Comparison of ENCODE assay signal across 27 cellular contexts in genomic region chrY:8128578-8128977, GRCh38.
"Had no signal": no experiment of that assay in that cellular context is flagged by ENCODE, and none has a peak within 500 bp of the region (broad histone marks: within the 10 kb centered on the region; RNA-seq: fewer than 3 reads in every experiment).

No MANE protein-coding gene starts in this region.

- H3K4me1 ChIP-seq: stomach, suprapubic skin, testis, thyroid gland, tibial artery, tibial nerve, transverse colon, upper lobe of left lung, upper lobe of right lung, uterus, vagina had no signal

- H3K4me3 ChIP-seq: stomach, suprapubic skin, testis, thoracic aorta, thyroid gland, tibial artery, tibial nerve, transverse colon, upper lobe of left lung, upper lobe of right lung, uterus, vagina had no signal

- H3K27ac ChIP-seq: stomach, suprapubic skin, testis, thoracic aorta, thyroid gland, tibial artery, tibial nerve, transverse colon, upper lobe of left lung, upper lobe of right lung, uterus, vagina had no signal

- H3K27ac Mint-ChIP-seq: stimulated activated effector memory CD8-positive, alpha-beta T cell treated with anti-CD3 and anti-CD28 coated beads, Interleukin-12 subunit alpha, Interleukin-12 subunit beta, amount 100 ng/mL, for 72 hours; stimulated activated memory B cell treated with anti-CD40 and anti-IgM and Interleukin-4, amounts not matched to agents 10 μg/mL and 1 μg/mL and 100 μg/mL, for 72 hours; stimulated activated naive B cell treated with anti-CD40 and anti-IgM and Interleukin-4, amounts not matched to agents 10 μg/mL and 1 μg/mL and 100 μg/mL, for 72 hours; stimulated activated naive CD8-positive, alpha-beta T cell treated with anti-CD3 and anti-CD28 coated beads, Interleukin-15, amount 100 ng/mL, for 72 hours; stimulated activated naive CD8-positive, alpha-beta T cell treated with anti-CD3 and anti-CD28 coated beads, Interleukin-15, Interleukin-2, amounts not matched to agents 100 ng/mL and 50 ng/mL, for 24 hours; type B pancreatic cell had no signal

- H3K27me3 Mint-ChIP-seq: stimulated activated memory B cell treated with anti-CD40 and anti-IgM and Interleukin-4, amounts not matched to agents 10 μg/mL and 1 μg/mL and 100 μg/mL, for 72 hours; stimulated activated naive B cell treated with anti-CD40 and anti-IgM and Interleukin-4, amounts not matched to agents 10 μg/mL and 1 μg/mL and 100 μg/mL, for 72 hours; stimulated activated naive CD8-positive, alpha-beta T cell treated with anti-CD3 and anti-CD28 coated beads, Interleukin-15, amount 100 ng/mL, for 72 hours; stimulated activated naive CD8-positive, alpha-beta T cell treated with anti-CD3 and anti-CD28 coated beads, Interleukin-15, Interleukin-2, amounts not matched to agents 100 ng/mL and 50 ng/mL, for 24 hours; type B pancreatic cell had no signal

- H3K9me3 ChIP-seq: stomach, suprapubic skin, testis, thoracic aorta, thyroid gland, tibial artery, tibial nerve, transverse colon, upper lobe of left lung, upper lobe of right lung, uterus, vagina had no signal

- H3K4me3 Mint-ChIP-seq: stimulated activated effector memory CD8-positive, alpha-beta T cell treated with anti-CD3 and anti-CD28 coated beads, Interleukin-12 subunit alpha, Interleukin-12 subunit beta, amount 100 ng/mL, for 72 hours; stimulated activated memory B cell treated with anti-CD40 and anti-IgM and Interleukin-4, amounts not matched to agents 10 μg/mL and 1 μg/mL and 100 μg/mL, for 72 hours; stimulated activated naive B cell treated with anti-CD40 and anti-IgM and Interleukin-4, amounts not matched to agents 10 μg/mL and 1 μg/mL and 100 μg/mL, for 72 hours; stimulated activated naive CD8-positive, alpha-beta T cell treated with anti-CD3 and anti-CD28 coated beads, Interleukin-15, amount 100 ng/mL, for 72 hours; stimulated activated naive CD8-positive, alpha-beta T cell treated with anti-CD3 and anti-CD28 coated beads, Interleukin-15, Interleukin-2, amounts not matched to agents 100 ng/mL and 50 ng/mL, for 24 hours; type B pancreatic cell had no signal

- H3K9me3 Mint-ChIP-seq: stimulated activated effector memory CD8-positive, alpha-beta T cell treated with anti-CD3 and anti-CD28 coated beads, Interleukin-12 subunit alpha, Interleukin-12 subunit beta, amount 100 ng/mL, for 72 hours; stimulated activated memory B cell treated with anti-CD40 and anti-IgM and Interleukin-4, amounts not matched to agents 10 μg/mL and 1 μg/mL and 100 μg/mL, for 72 hours; stimulated activated naive B cell treated with anti-CD40 and anti-IgM and Interleukin-4, amounts not matched to agents 10 μg/mL and 1 μg/mL and 100 μg/mL, for 72 hours; stimulated activated naive CD8-positive, alpha-beta T cell treated with anti-CD3 and anti-CD28 coated beads, Interleukin-15, amount 100 ng/mL, for 72 hours; stimulated activated naive CD8-positive, alpha-beta T cell treated with anti-CD3 and anti-CD28 coated beads, Interleukin-15, Interleukin-2, amounts not matched to agents 100 ng/mL and 50 ng/mL, for 24 hours; type B pancreatic cell had no signal

- H3K27me3 ChIP-seq: stomach, suprapubic skin, testis, thyroid gland, tibial artery, tibial nerve, transverse colon, upper lobe of left lung, upper lobe of right lung, uterus, vagina had no signal

- H3K36me3 Mint-ChIP-seq: stimulated activated effector memory CD8-positive, alpha-beta T cell treated with anti-CD3 and anti-CD28 coated beads, Interleukin-12 subunit alpha, Interleukin-12 subunit beta, amount 100 ng/mL, for 72 hours; stimulated activated memory B cell treated with anti-CD40 and anti-IgM and Interleukin-4, amounts not matched to agents 10 μg/mL and 1 μg/mL and 100 μg/mL, for 72 hours; stimulated activated naive B cell treated with anti-CD40 and anti-IgM and Interleukin-4, amounts not matched to agents 10 μg/mL and 1 μg/mL and 100 μg/mL, for 72 hours; type B pancreatic cell had no signal

- H3K4me1 Mint-ChIP-seq: stimulated activated effector memory CD8-positive, alpha-beta T cell treated with anti-CD3 and anti-CD28 coated beads, Interleukin-12 subunit alpha, Interleukin-12 subunit beta, amount 100 ng/mL, for 72 hours; stimulated activated memory B cell treated with anti-CD40 and anti-IgM and Interleukin-4, amounts not matched to agents 10 μg/mL and 1 μg/mL and 100 μg/mL, for 72 hours; stimulated activated naive B cell treated with anti-CD40 and anti-IgM and Interleukin-4, amounts not matched to agents 10 μg/mL and 1 μg/mL and 100 μg/mL, for 72 hours; stimulated activated naive CD8-positive, alpha-beta T cell treated with anti-CD3 and anti-CD28 coated beads, Interleukin-15, amount 100 ng/mL, for 72 hours had no signal

- ATAC-seq: stimulated activated effector memory CD8-positive, alpha-beta T cell treated with anti-CD3 and anti-CD28 coated beads, Interleukin-12 subunit alpha, Interleukin-12 subunit beta, amount 100 ng/mL, for 72 hours; stimulated activated memory B cell treated with anti-CD40 and anti-IgM and Interleukin-4, amounts not matched to agents 10 μg/mL and 1 μg/mL and 100 μg/mL, for 72 hours; stimulated activated naive B cell treated with anti-CD40 and anti-IgM and Interleukin-4, amounts not matched to agents 10 μg/mL and 1 μg/mL and 100 μg/mL, for 72 hours; stimulated activated naive CD8-positive, alpha-beta T cell treated with anti-CD3 and anti-CD28 coated beads, Interleukin-15, amount 100 ng/mL, for 72 hours; stimulated activated naive CD8-positive, alpha-beta T cell treated with anti-CD3 and anti-CD28 coated beads, Interleukin-15, Interleukin-2, amounts not matched to agents 100 U/mL and 50 U/mL, for 24 hours; upper lobe of right lung had no signal

- DNase-seq: stimulated activated CD4-positive, alpha-beta T cell treated with anti-CD3 and anti-CD28 coated beads, Interleukin-2, amount 100 ng/mL, for 48 hours; stimulated activated CD4-positive, alpha-beta T cell treated with anti-CD3 and anti-CD28 coated beads, Interleukin-4, amount 100 ng/mL, for 1 hour; stimulated activated CD4-positive, alpha-beta T cell treated with anti-CD3 and anti-CD28 coated beads, Interleukin-4, amount 100 ng/mL, for 24 hours; stimulated activated CD4-positive, alpha-beta T cell treated with anti-CD3 and anti-CD28 coated beads, Interleukin-4, amount 100 ng/mL, for 4 hours; stimulated activated CD8-positive, alpha-beta memory T cell treated with anti-CD3 and anti-CD28 coated beads, Interleukin-4, amount 100 ng/mL, for 48 hours; stimulated activated naive B cell treated with anti-CD40 and anti-IgM and Interleukin-4, amounts not matched to agents 10 μg/mL and 1 μg/mL and 100 μg/mL, for 72 hours; stimulated activated naive CD4-positive, alpha-beta T cell; stimulated activated naive CD4-positive, alpha-beta T cell treated with Interleukin-2 at 50 U/mL for 16 hours; stimulated activated naive CD8-positive, alpha-beta T cell treated with anti-CD3 and anti-CD28 coated beads, Interleukin-15, amount 100 ng/mL, for 72 hours; stimulated activated naive CD8-positive, alpha-beta T cell treated with anti-CD3 and anti-CD28 coated beads, Interleukin-15, Interleukin-2, amounts not matched to agents 100 U/mL and 50 U/mL, for 24 hours; stomach; thyroid gland; tibial artery; transverse colon; trophoblast cell; upper lobe of right lung; uterus had no signal

- H3K36me3 ChIP-seq: stomach, suprapubic skin, thoracic aorta, thyroid gland, tibial artery, tibial nerve, transverse colon, upper lobe of left lung, upper lobe of right lung, uterus, vagina had no signal
